8 cellular contexts compared by ENCODE assay signal in the genomic region with DNA sequence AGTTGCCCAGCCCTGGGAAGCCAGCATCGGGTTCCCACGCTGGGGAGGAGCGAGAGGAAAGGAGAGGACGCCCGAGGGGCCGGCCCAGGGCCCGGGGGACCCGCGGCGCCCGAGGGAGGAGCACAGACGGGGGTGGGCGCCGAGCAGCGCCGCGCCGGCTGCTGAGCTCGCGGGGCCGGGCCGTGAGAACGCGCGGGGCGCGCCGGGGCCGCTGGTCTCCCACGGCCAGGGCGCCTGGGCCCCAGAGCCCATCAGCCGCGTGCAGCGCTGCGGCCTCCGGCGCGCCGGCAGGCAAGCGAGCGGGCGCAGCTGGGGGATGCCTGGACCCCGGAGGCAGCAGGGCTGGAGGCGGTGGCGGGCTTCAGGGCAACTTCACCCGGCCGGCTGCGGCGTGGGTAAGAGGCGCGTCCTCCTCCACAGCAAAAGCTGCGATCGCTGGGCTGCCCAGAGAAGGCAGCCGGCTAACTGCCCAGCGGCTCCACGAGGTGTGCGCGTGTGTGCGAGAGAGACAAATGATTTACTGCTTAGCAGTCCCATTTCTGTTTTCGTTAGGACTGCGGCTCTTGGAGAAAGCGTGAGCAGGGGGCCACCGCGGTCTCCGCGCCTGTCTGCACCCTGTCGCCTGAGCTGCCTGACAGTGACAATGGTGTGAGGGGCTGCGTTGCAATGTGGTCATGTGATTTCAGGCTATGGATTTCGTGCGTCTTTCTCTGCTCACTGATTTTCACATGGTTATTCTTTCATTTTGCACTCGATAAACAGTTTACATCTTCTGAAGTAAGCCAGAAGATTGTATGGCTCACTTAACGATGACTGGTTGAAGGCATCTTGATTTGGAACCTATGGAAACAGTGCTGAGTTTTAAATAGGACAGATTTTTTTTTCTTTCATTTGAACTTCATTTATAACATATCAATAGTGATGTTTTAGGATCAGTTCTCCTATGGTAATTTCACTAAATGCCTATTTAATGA. TPM values are rescaled to one million over a fixed set of nuclear protein-coding genes. Genes with fewer than 3 reads are reported as not detected.
DNase-seq lines count a peak whose midpoint lies in the region; ATAC-seq and TF ChIP-seq lines count a peak whose summit lies in the region.

No MANE protein-coding gene starts in this region.

- no peak overlapping the region; the same call in 1 of the 2 replicates for H2BK120ac ChIP-seq in IMR-90 (ENCODE audit: low read depth, low read length)

- in situ Hi-C loops in IMR-90 (cut with MboI; ENCODE audit: low sequenced_read_pairs) = no loop called here

- H3K27ac Mint-ChIP-seq in activated CD8-positive, alpha-beta T cell treated with anti-CD3 and anti-CD28 coated beads, Interleukin-2, amount 10 ng/mL, durations not matched to agents 7 days and 5 days = no peak overlapping the region
- peak overlapping the region; percentile 97 to 99 (median 99) for H3K27ac Mint-ChIP-seq in nephron

- CTCF ChIA-PET in IMR-90 (lab: Yijun Ruan, JAX) = no interaction called here
- CTCF ChIA-PET in activated CD8-positive, alpha-beta T cell treated with anti-CD3 and anti-CD28 coated beads, Interleukin-2, amount 10 ng/mL, durations not matched to agents 7 days and 5 days (lab: Charles Lee) = no interaction called here

- WGBS in IMR-90 (ENCODE audit: extremely low coverage in 2 of 2, insufficient read length in 1 of 2), 2 experiments = 0% methylated on average over 21 of the region's 72 CpGs; no CpG with 5 or more reads in 1 of the 2 experiments

- H4K5ac ChIP-seq in IMR-90 (ENCODE audit: low read depth, low read length) = no peak overlapping the region

- peak overlapping the region; percentile 100 for H3K4me2 ChIP-seq in IMR-90 (ENCODE audit: low read depth, low read length)

- H3K4me1 Mint-ChIP-seq in activated CD8-positive, alpha-beta T cell treated with anti-CD3 and anti-CD28 coated beads, Interleukin-2, amount 10 ng/mL, durations not matched to agents 7 days and 5 days (ENCODE audit: low read depth) = peaks cover 15% of the 10 kb centered on the region
- peaks cover 17% of the 10 kb centered on the region for H3K4me1 Mint-ChIP-seq in nephron

- H3K27me3 ChIP-seq in IMR-90 (ENCODE audit: control insufficient read depth, insufficient read depth, low read length) = peaks cover 27% of the 10 kb centered on the region

- POLR2A ChIA-PET in IMR-90 (lab: Charles Lee; ENCODE audit: unreplicated experiment) = no interaction called here
- POLR2A ChIA-PET in activated CD8-positive, alpha-beta T cell treated with anti-CD3 and anti-CD28 coated beads, Interleukin-2, amount 10 ng/mL, durations not matched to agents 7 days and 5 days (lab: Charles Lee) = no interaction called here

- no peak overlapping the region for H2BK20ac ChIP-seq in IMR-90 (ENCODE audit: low read depth, low read length)

- peak overlapping the region; percentile 81 for H3K23ac ChIP-seq in IMR-90 (ENCODE audit: low read depth, low read length)

- H3K27me3 Mint-ChIP-seq in activated CD8-positive, alpha-beta T cell treated with anti-CD3 and anti-CD28 coated beads, Interleukin-2, amount 10 ng/mL, durations not matched to agents 7 days and 5 days (ENCODE audit: low read depth) = peaks cover 54% of the 10 kb centered on the region
- H3K27me3 Mint-ChIP-seq in nephron (ENCODE audit: low read depth) = peaks cover 9% of the 10 kb centered on the region

- no peak for TF ChIP-seq RAD21 in IMR-90 (IDR thresholded peaks at IDR 0.05; ENCODE audit: low read length)

- TF ChIP-seq CTCF in GM12864 (IDR thresholded peaks at IDR 0.05; ENCODE audit: low read depth, low read length, missing control alignments) (no peak), IMR-90 (conservative IDR thresholded peaks at IDR 0.05; ENCODE audit: low read depth, low read length) (no peak), foreskin fibroblast (IDR thresholded peaks at IDR 0.05; ENCODE audit: low read depth, low read length) (no peak), nephron (IDR thresholded peaks at IDR 0.05; ENCODE audit: unreplicated experiment in 3 of 3) (no peak)

- no peaks in the 10 kb centered on the region for H3K4me1 ChIP-seq in IMR-90 (ENCODE audit: control insufficient read depth, insufficient read depth, low read length)

- intact Hi-C loops in IMR-90 (cut with micrococcal nuclease) = loop anchor here (5.0 kb wide), 1 partner anchor 99 kb away; no protein-coding TSS in a partner anchor

- H3K9me1 ChIP-seq in IMR-90 (ENCODE audit: insufficient read depth, low read length) = no peaks in the 10 kb centered on the region

- no peaks in the 10 kb centered on the region for H3K36me3 Mint-ChIP-seq in activated CD8-positive, alpha-beta T cell treated with anti-CD3 and anti-CD28 coated beads, Interleukin-2, amount 10 ng/mL, durations not matched to agents 7 days and 5 days (ENCODE audit: low read depth)
- peaks cover 9% of the 10 kb centered on the region for H3K36me3 Mint-ChIP-seq in nephron (ENCODE audit: low read depth)

- no peak overlapping the region; the same call in 1 of the 2 replicates for H3K18ac ChIP-seq in IMR-90 (ENCODE audit: low read depth, low read length)

- no peak overlapping the region for H4K91ac ChIP-seq in IMR-90 (ENCODE audit: insufficient read depth, low read depth, low read length)

- no peak overlapping the region for H2BK15ac ChIP-seq in IMR-90 (ENCODE audit: low read depth, low read length)

- H4K20me1 ChIP-seq in IMR-90 (ENCODE audit: insufficient read depth, low read length) = no peaks in the 10 kb centered on the region

- H3K79me1 ChIP-seq in IMR-90 (ENCODE audit: low read depth in 1 of 2, low read length in 2 of 2) = no peaks in the 10 kb centered on the region

- H3K4me3 ChIP-seq in GM12864 (ENCODE audit: low read depth, low read length) (peak overlapping the region; percentile 48), IMR-90 (ENCODE audit: insufficient read depth, low read depth, low read length) (peak overlapping the region; percentile 86), foreskin fibroblast (ENCODE audit: low read depth in 1 of 2, low read length in 2 of 2) (peak overlapping the region; percentile 47 to 75)

- DNase-seq in GM12864 (ENCODE audit: low read depth) (no peak), IMR-90 (peak; percentile 27), foreskin fibroblast (peak in 1 of 2 donors; percentile 60), SKM-1 (lab: John Stamatoyannopoulos, UW; ENCODE audit: unreplicated experiment) (no peak), NCI-H2107 treated with DMSO at 0.1 percent for 48 hours (lab: John Stamatoyannopoulos, UW; ENCODE audit: unreplicated experiment) (no peak)
- DNase-seq in activated CD8-positive, alpha-beta T cell treated with anti-CD3 and anti-CD28 coated beads, Interleukin-2, amount 10 ng/mL, durations not matched to agents 7 days and 5 days = peak; percentile 22

- no peaks in the 10 kb centered on the region for H3K9me3 ChIP-seq in IMR-90 (ENCODE audit: control insufficient read depth, insufficient read depth, low read length)

- no peak overlapping the region for H2BK5ac ChIP-seq in IMR-90 (ENCODE audit: low read depth, low read length, poor library complexity, severe bottlenecking)

- no peak overlapping the region for H4K8ac ChIP-seq in IMR-90 (ENCODE audit: low read depth in 2 of 2, low read length in 2 of 2)

- no peak for TF ChIP-seq POLR2A in IMR-90 (IDR thresholded peaks at IDR 0.05; ENCODE audit: low read depth, low read length)

- dilution Hi-C loops in IMR-90 (cut with HindIII; ENCODE audit: low sequenced_read_pairs, unreplicated experiment) = no loop called here

- peak overlapping the region; percentile 87 for H2AFZ ChIP-seq in IMR-90 (replicated peaks; ENCODE audit: low read length, poor library complexity)

- H3K56ac ChIP-seq in IMR-90 (ENCODE audit: extremely low read depth, insufficient read depth, low read length) = no peak overlapping the region

- H3K4me3 Mint-ChIP-seq in activated CD8-positive, alpha-beta T cell treated with anti-CD3 and anti-CD28 coated beads, Interleukin-2, amount 10 ng/mL, durations not matched to agents 7 days and 5 days = peak overlapping the region; percentile 81
- H3K4me3 Mint-ChIP-seq in nephron = peak overlapping the region; percentile 94 to 97 (median 96)

- H2AK5ac ChIP-seq in IMR-90 (ENCODE audit: low read depth, low read length) = no peak overlapping the region

- H3K9me3 Mint-ChIP-seq in activated CD8-positive, alpha-beta T cell treated with anti-CD3 and anti-CD28 coated beads, Interleukin-2, amount 10 ng/mL, durations not matched to agents 7 days and 5 days (ENCODE audit: insufficient read depth) = no peaks in the 10 kb centered on the region
- no peaks in the 10 kb centered on the region for H3K9me3 Mint-ChIP-seq in nephron

- ATAC-seq in GM21526 (IDR thresholded peaks at IDR 0.05; ENCODE audit: low FRiP score, unreplicated experiment) (peak; percentile 56), IMR-90 (ENCODE audit: low read depth) (peak; percentile 86)
- peak; percentile 73 for ATAC-seq in activated CD8-positive, alpha-beta T cell treated with anti-CD3 and anti-CD28 coated beads, Interleukin-2, amount 10 ng/mL, durations not matched to agents 7 days and 5 days

- peak overlapping the region; percentile 37 for H3K9ac ChIP-seq in IMR-90 (ENCODE audit: low read depth, low read length)

- no TSS peak for BruUV-seq in IMR-90 (replicated peaks; lab: Mats Ljungman, UMichigan)

- H3K27ac ChIP-seq in IMR-90 (ENCODE audit: insufficient read depth, low read length) = peak overlapping the region; percentile 36; the same call in 1 of the 2 replicates

- H3K4ac ChIP-seq in IMR-90 (ENCODE audit: low read depth, low read length) = no peak overlapping the region

- H3K36me3 ChIP-seq in IMR-90 (ENCODE audit: control insufficient read depth, insufficient read depth, low read length) = no peaks in the 10 kb centered on the region

- H2AK9ac ChIP-seq in IMR-90 (replicated peaks; ENCODE audit: low read depth, low read length, poor library complexity) = peak overlapping the region; percentile 45

- 0 out of 2 replicates have a peak overlapping the region, but pooled peaks have one; percentile 14 for H3K14ac ChIP-seq in IMR-90 (replicated peaks; ENCODE audit: low read depth, low read length)

TF ChIP-seq in IMR-90, 13 proteins besides CTCF, POLR2A, EP300 and RAD21:
- TF ChIP-seq MXI1 (IDR thresholded peaks at IDR 0.05; ENCODE audit: borderline replicate concordance, low read depth, low read length) (peak; percentile 29; the same call in 1 of the 2 replicates), MAZ (IDR thresholded peaks at IDR 0.05; ENCODE audit: borderline replicate concordance, low read depth, low read length) (no peak)

RNA-seq across cellular contexts. Expression of a gene that starts 1.2 kb away (rescaled TPM):
- total RNA-seq in IMR-90 (2012; rRNA removed) = 0.28 and 0.54 TPM in 2 replicates
- polyA plus RNA-seq in IMR-90 (2012; rRNA removed) = 0.11 and 0.19 TPM in 2 replicates
- 0.05 and 0.10 TPM in 2 replicates for polyA plus RNA-seq in IMR-90 (2012; cell fraction: cytosol; rRNA removed)
- polyA plus RNA-seq in IMR-90 (2012; cell fraction: nucleus; rRNA removed; ENCODE audit: low replicate concordance) = 0.07 and 0.25 TPM in 2 replicates
- total RNA-seq in activated CD8-positive, alpha-beta T cell treated with anti-CD3 and anti-CD28 coated beads, Interleukin-2, amount 10 ng/mL, durations not matched to agents 7 days and 5 days = under 1 TPM; 0.21 to 0.24 TPM

Comparison
In these comparisons a context has a peak if more than half of its experiments do, and no peak if none do; other contexts are left out.
1. DNase-seq: peak in IMR-90 (single experiment) and activated CD8-positive, alpha-beta T cell treated with anti-CD3 and anti-CD28 coated beads, Interleukin-2, amount 10 ng/mL, durations not matched to agents 7 days and 5 days (single experiment); none in GM12864 (single experiment), SKM-1 (single experiment) and NCI-H2107 treated with DMSO at 0.1 percent for 48 hours (single experiment).
2. Peak in every context shown above with its lines, with median percentiles within 50 percentile points of each other: H3K4me3 ChIP-seq and ATAC-seq.